Comparison of ENCODE assay signal across 8 cellular contexts in genomic region chrX:155070663-155070974, GRCh38. TPM values are rescaled to one million over a fixed set of nuclear protein-coding genes. Genes with fewer than 3 reads are reported as not detected.
A peak's percentile ranks its signal among the peaks of the same experiment; 100 is the strongest.
DNase-seq lines count a peak whose midpoint lies in the region; TF ChIP-seq lines count a peak whose summit lies in the region.

No MANE protein-coding gene starts in this region.

- CTCF ChIA-PET in HEK293T (lab: Yijun Ruan, JAX) = no interaction called here

- no peak overlapping the region for H2AK5ac ChIP-seq in neuronal stem cell (ENCODE audit: low read depth, low read length)

- no peak overlapping the region for H2BK12ac ChIP-seq in neuronal stem cell (ENCODE audit: low read length)

- no peaks in the 10 kb centered on the region for H3K9me3 ChIP-seq in OCI-LY1 (ENCODE audit: low read length)
- no peaks in the 10 kb centered on the region for H3K9me3 ChIP-seq in neuronal stem cell (replicated peaks in 1 of 2; ENCODE audit: control insufficient read depth in 2 of 2, insufficient read depth in 1 of 2, low read depth in 1 of 2, low read length in 2 of 2)

- no peak overlapping the region for H3K23ac ChIP-seq in neuronal stem cell (ENCODE audit: low read depth, low read length, poor library complexity)

- no peak overlapping the region for H2BK15ac ChIP-seq in neuronal stem cell (ENCODE audit: low read length)

- no peak overlapping the region for H3K4ac ChIP-seq in neuronal stem cell (ENCODE audit: low read length)

- H3K27ac ChIP-seq in OCI-LY1 (ENCODE audit: low read depth, low read length, poor library complexity, severe bottlenecking) = peak overlapping the region; percentile 70
- no peak overlapping the region for H3K27ac ChIP-seq in neuronal stem cell (replicated peaks; ENCODE audit: low read length)

- H3K79me1 ChIP-seq in neuronal stem cell (ENCODE audit: low read depth, low read length) = no peaks in the 10 kb centered on the region

- H3K9ac ChIP-seq in OCI-LY1 (ENCODE audit: low read length) (peak overlapping the region; percentile 97), neuronal stem cell (ENCODE audit: low read depth, low read length, poor library complexity) (no peak overlapping the region)

- H2BK120ac ChIP-seq in neuronal stem cell (ENCODE audit: low read depth, low read length) = no peak overlapping the region

- no peak overlapping the region for H2BK5ac ChIP-seq in neuronal stem cell (ENCODE audit: low read length)

- DNase-seq in HEK293T (ENCODE audit: extremely low spot score) (peak; percentile 44), epithelial cell of esophagus (ENCODE audit: low read depth) (no peak), neuronal stem cell (ENCODE audit: low spot score) (no peak), NAMALWA (ENCODE audit: low spot score) (no peak), NCI-H1105 (lab: John Stamatoyannopoulos, UW) (no peak)
- DNase-seq in activated CD8-positive, alpha-beta memory T cell treated with anti-CD3 and anti-CD28 coated beads, Interleukin-2, amount 50 U/mL, for 4 hours = no peak

- H3K4me3 ChIP-seq in GM12875 (ENCODE audit: low read depth, low read length) (peak overlapping the region; percentile 63), OCI-LY1 (ENCODE audit: low read depth, low read length, poor library complexity, severe bottlenecking) (peak overlapping the region; percentile 92), epithelial cell of esophagus (ENCODE audit: low read length) (peak overlapping the region; percentile 63), neuronal stem cell (ENCODE audit: low read length in 2 of 2) (peak overlapping the region; percentile 54 to 84)

- H4K20me1 ChIP-seq in OCI-LY1 (ENCODE audit: insufficient read depth, low read length) = no peaks in the 10 kb centered on the region

- no peak overlapping the region for H3K14ac ChIP-seq in neuronal stem cell (ENCODE audit: low read length)

- H3K27me3 ChIP-seq in OCI-LY1 (ENCODE audit: insufficient read depth, low read length) (no peaks in the 10 kb centered on the region), neuronal stem cell (ENCODE audit: control insufficient read depth in 3 of 3, insufficient read depth in 3 of 3, low read depth in 1 of 3, low read length in 3 of 3) (no peaks in the 10 kb centered on the region)

- H3K36me3 ChIP-seq in OCI-LY1 (ENCODE audit: insufficient read depth, low read length) (peaks cover 3% of the 10 kb centered on the region; the same call in 1 of the 2 replicates), neuronal stem cell (replicated peaks in 1 of 2; ENCODE audit: control insufficient read depth in 2 of 2, insufficient read depth in 2 of 2, low read length in 2 of 2) (peaks cover 0 to 23% of the 10 kb centered on the region in 2 donors)

- no peak overlapping the region for H4K8ac ChIP-seq in neuronal stem cell (ENCODE audit: low read depth, low read length)

- no peaks in the 10 kb centered on the region for H3F3A ChIP-seq in OCI-LY1 (ENCODE audit: insufficient read depth, low read length)

- H3K18ac ChIP-seq in neuronal stem cell (ENCODE audit: low read length) = peak overlapping the region; percentile 83

- H3K9me2 ChIP-seq in OCI-LY1 (ENCODE audit: low read depth, low read length) = no peaks in the 10 kb centered on the region

- WGBS in neuronal stem cell (ENCODE audit: extremely low coverage in 2 of 2, insufficient read length in 2 of 2, insufficient replicate concordance in 1 of 2), 2 donors = no CpG with 5 or more reads among the region's 16 CpGs

- H4K91ac ChIP-seq in neuronal stem cell (ENCODE audit: low read depth, low read length, poor library complexity) = no peak overlapping the region

- H3K79me2 ChIP-seq in OCI-LY1 (ENCODE audit: insufficient read depth, low read length) = peaks cover 32% of the 10 kb centered on the region

- POLR2A ChIA-PET in HEK293T (lab: Yijun Ruan, JAX) = interaction anchor here (0.7 kb wide), 1 partner anchor 44 kb away, joined by 3 read pairs; the partner anchor contains the start of gene FUNDC2

- TF ChIP-seq CTCF in GM12875 (IDR thresholded peaks at IDR 0.05; ENCODE audit: borderline replicate concordance, insufficient read depth, low read depth, low read length) = no peak
- no peak for TF ChIP-seq CTCF in OCI-LY1 (IDR thresholded peaks at IDR 0.05; ENCODE audit: low read length)
- TF ChIP-seq CTCF in epithelial cell of esophagus (IDR thresholded peaks at IDR 0.05; ENCODE audit: insufficient read depth, low read depth, low read length, missing control alignments) = no peak

- H3K4me1 ChIP-seq in OCI-LY1 (ENCODE audit: insufficient read depth, low read length, severe bottlenecking) = peaks cover 41% of the 10 kb centered on the region
- peaks cover 1 to 5% of the 10 kb centered on the region in 2 donors for H3K4me1 ChIP-seq in neuronal stem cell (ENCODE audit: control insufficient read depth in 2 of 2, insufficient read depth in 1 of 2, low read depth in 1 of 2, low read length in 2 of 2)

- H2AFZ ChIP-seq in OCI-LY1 (ENCODE audit: low read length) (no peak overlapping the region), neuronal stem cell (ENCODE audit: low read length) (peak overlapping the region; percentile 79)

- H3K4me2 ChIP-seq in OCI-LY1 (ENCODE audit: low read length) (peak overlapping the region; percentile 92), neuronal stem cell (ENCODE audit: insufficient read depth, low read length, poor library complexity, severe bottlenecking) (peak overlapping the region; percentile 47)

TF ChIP-seq in HEK293T, 16 proteins besides CTCF, POLR2A, EP300 and RAD21:
- TF ChIP-seq FOXK2 (IDR thresholded peaks at IDR 0.05) (no peak), FOXA1 (IDR thresholded peaks at IDR 0.05) (no peak)

RNA-seq across cellular contexts. Expression of gene CMC4, which starts 0.3 kb away (rescaled TPM):
- polyA plus RNA-seq in neuronal stem cell (2013, experiment 1 of 2) = 12.0 TPM
- 12.8 TPM for polyA plus RNA-seq in neuronal stem cell (2013, experiment 2 of 2)

RNA-seq across cellular contexts. Expression of gene MTCP1, which starts 0.3 kb away (rescaled TPM):
- 20.7 TPM for polyA plus RNA-seq in neuronal stem cell (2013, experiment 1 of 2)
- 25.4 TPM for polyA plus RNA-seq in neuronal stem cell (2013, experiment 2 of 2)

RNA-seq across cellular contexts. Expression of gene BRCC3, which starts 0.7 kb away (rescaled TPM):
- 15.2 TPM for polyA plus RNA-seq in neuronal stem cell (2013, experiment 1 of 2)
- 14.7 TPM for polyA plus RNA-seq in neuronal stem cell (2013, experiment 2 of 2)

RNA-seq across cellular contexts. Expression of gene FUNDC2, which starts 44.0 kb away (rescaled TPM):
- polyA plus RNA-seq in neuronal stem cell (2013, experiment 1 of 2) = 85.6 TPM
- 77.9 TPM for polyA plus RNA-seq in neuronal stem cell (2013, experiment 2 of 2)

RNA-seq across cellular contexts. Expression of gene F8, which starts 48.1 kb away (rescaled TPM):
- polyA plus RNA-seq in neuronal stem cell (2013, experiment 1 of 2) = 1.4 TPM
- polyA plus RNA-seq in neuronal stem cell (2013, experiment 2 of 2) = 1.6 TPM
